In the genomic region with DNA sequence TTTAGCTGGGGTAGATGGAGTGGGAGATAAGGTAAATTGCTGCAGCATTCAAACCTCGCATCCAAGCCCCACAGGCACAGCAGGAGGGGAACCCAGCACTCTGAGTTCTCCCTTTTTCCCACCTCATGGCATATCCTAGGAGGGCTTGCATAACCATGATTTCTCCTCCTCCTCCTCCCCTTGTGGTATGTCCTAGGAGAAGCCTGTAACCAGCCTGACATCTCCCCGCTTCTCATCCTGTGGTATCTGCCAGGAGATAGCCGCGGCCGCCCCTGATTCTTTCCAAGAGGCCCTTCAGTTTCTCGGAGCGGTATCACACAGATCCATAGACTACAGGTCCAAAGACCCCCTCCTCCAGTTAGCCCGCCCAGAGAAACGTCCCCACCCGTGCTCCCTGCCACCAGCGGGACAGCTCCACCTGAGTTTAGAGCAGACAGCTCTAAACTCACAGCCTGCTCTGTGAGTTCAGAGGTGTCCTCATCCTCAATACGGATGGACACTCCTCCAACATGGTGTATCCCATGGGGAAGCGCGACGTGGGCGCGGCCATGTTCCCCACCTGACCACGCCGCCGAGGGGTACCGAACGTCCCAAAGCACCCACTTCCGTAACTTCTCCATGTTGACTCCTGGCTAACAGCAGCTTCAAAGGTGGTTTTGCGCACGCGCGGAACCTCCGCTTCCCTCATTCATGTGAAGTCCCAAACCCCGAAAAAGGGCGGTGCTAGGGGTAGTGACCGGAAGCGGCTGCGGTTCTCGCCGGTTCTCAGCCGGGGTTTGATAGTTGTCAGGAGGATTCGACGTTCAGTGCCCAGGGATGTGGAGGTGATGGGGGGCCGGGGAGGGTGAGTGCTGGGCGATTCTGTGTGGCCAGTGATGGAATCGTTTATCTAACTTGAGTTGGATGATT, we compare ENCODE assay signal across 8 cellular contexts. TPM values are rescaled to one million over a fixed set of nuclear protein-coding genes. Genes with fewer than 3 reads are reported as not detected.
DNase-seq lines count a peak whose midpoint lies in the region; ATAC-seq and TF ChIP-seq lines count a peak whose summit lies in the region.

TSS of gene ZNF81 (plus strand) at position 739 of the 909 bp plus-strand sequence. CDS start 9,366 bp downstream, outside the sequence.

- no peaks in the 10 kb centered on the region for H3K9me3 Mint-ChIP-seq in activated T-helper 17 cell treated with anti-CD3 and anti-CD28 coated beads, Interleukin-2, amount 50 U/mL, for 72 hours
- no peaks in the 10 kb centered on the region for H3K9me3 Mint-ChIP-seq in naive thymus-derived CD4-positive, alpha-beta T cell
- H3K9me3 Mint-ChIP-seq in stimulated activated memory B cell treated with anti-CD40 and anti-IgM and Interleukin-4, amounts not matched to agents 10 μg/mL and 1 μg/mL and 100 μg/mL, for 72 hours, result no peaks in the 10 kb centered on the region

- H3K9ac ChIP-seq in fibroblast of lung (ENCODE audit: insufficient read depth, low read length), result peak within 1 kb of the TSS; percentile 58

- H3K27me3 Mint-ChIP-seq in activated T-helper 17 cell treated with anti-CD3 and anti-CD28 coated beads, Interleukin-2, amount 50 U/mL, for 72 hours, result no peaks in the 10 kb centered on the region
- no peaks in the 10 kb centered on the region for H3K27me3 Mint-ChIP-seq in naive thymus-derived CD4-positive, alpha-beta T cell
- no peaks in the 10 kb centered on the region for H3K27me3 Mint-ChIP-seq in stimulated activated memory B cell treated with anti-CD40 and anti-IgM and Interleukin-4, amounts not matched to agents 10 μg/mL and 1 μg/mL and 100 μg/mL, for 72 hours

- H3K27ac ChIP-seq in fibroblast of lung (ENCODE audit: insufficient read depth, low read length), result peak within 1 kb of the TSS; percentile 69
- peak within 1 kb of the TSS; percentile 79 for H3K27ac ChIP-seq in naive thymus-derived CD4-positive, alpha-beta T cell (ENCODE audit: low read depth, low read length)

- no peaks in the 10 kb centered on the region for H3K9me3 ChIP-seq in fibroblast of lung (ENCODE audit: control insufficient read depth, insufficient read depth, low read depth, low read length)
- H3K9me3 ChIP-seq in naive thymus-derived CD4-positive, alpha-beta T cell (ENCODE audit: control insufficient read depth in 2 of 3, low read length in 3 of 3), result no peaks in the 10 kb centered on the region

- peak within 1 kb of the TSS; percentile 100 for H3K27ac Mint-ChIP-seq in activated T-helper 17 cell treated with anti-CD3 and anti-CD28 coated beads, Interleukin-2, amount 50 U/mL, for 72 hours
- peak within 1 kb of the TSS; percentile 94 to 99 (median 97) for H3K27ac Mint-ChIP-seq in naive thymus-derived CD4-positive, alpha-beta T cell
- peak within 1 kb of the TSS; percentile 100 for H3K27ac Mint-ChIP-seq in stimulated activated memory B cell treated with anti-CD40 and anti-IgM and Interleukin-4, amounts not matched to agents 10 μg/mL and 1 μg/mL and 100 μg/mL, for 72 hours

- TF ChIP-seq CTCF in LNCaP clone FGC (IDR thresholded peaks at IDR 0.05; ENCODE audit: control insufficient read depth, extremely low read depth, insufficient read depth) (no peak), fibroblast of lung (conservative IDR thresholded peaks at IDR 0.05 in 1 of 2, IDR thresholded peaks at IDR 0.05 in 1 of 2; ENCODE audit: low read depth in 1 of 2, low read length in 2 of 2) (no peak)

- DNase-seq in EL, result peak; percentile 95
- peak; percentile 97 for DNase-seq in H4 (ENCODE audit: low spot score)
- peak; percentile 91 for DNase-seq in LNCaP clone FGC (ENCODE audit: low read depth)
- peak; percentile 96 for DNase-seq in RPMI8226
- peak; percentile 94 to 96 for DNase-seq in fibroblast of lung (ENCODE audit: low read depth in 2 of 2)
- DNase-seq in naive thymus-derived CD4-positive, alpha-beta T cell, result peak; percentile 73 to 91 (median 83)

- H3K4me3 ChIP-seq in LNCaP clone FGC (ENCODE audit: low read depth, low read length) (peak within 1 kb of the TSS; percentile 53), fibroblast of lung (replicated peaks in 1 of 4; ENCODE audit: control extremely low read depth in 1 of 4, insufficient read depth in 1 of 4, low read depth in 3 of 4, low read length in 4 of 4) (peak within 1 kb of the TSS; percentile 54 to 88 (median 64))
- peak within 1 kb of the TSS; percentile 67 for H3K4me3 ChIP-seq in naive thymus-derived CD4-positive, alpha-beta T cell (ENCODE audit: low read length)

- H3K4me1 Mint-ChIP-seq in activated T-helper 17 cell treated with anti-CD3 and anti-CD28 coated beads, Interleukin-2, amount 50 U/mL, for 72 hours, result no peaks in the 10 kb centered on the region
- peaks cover 1 to 36% (median 26%) of the 10 kb centered on the region in 7 donors for H3K4me1 Mint-ChIP-seq in naive thymus-derived CD4-positive, alpha-beta T cell
- H3K4me1 Mint-ChIP-seq in stimulated activated memory B cell treated with anti-CD40 and anti-IgM and Interleukin-4, amounts not matched to agents 10 μg/mL and 1 μg/mL and 100 μg/mL, for 72 hours, result peaks cover 17% of the 10 kb centered on the region

- H3K27me3 ChIP-seq in fibroblast of lung (ENCODE audit: control insufficient read depth, insufficient read depth, low read length), result no peaks in the 10 kb centered on the region
- no peaks in the 10 kb centered on the region for H3K27me3 ChIP-seq in naive thymus-derived CD4-positive, alpha-beta T cell (ENCODE audit: control insufficient read depth in 2 of 2, insufficient read depth in 2 of 2, low read length in 2 of 2)

- no peaks in the 10 kb centered on the region for H3K36me3 Mint-ChIP-seq in activated T-helper 17 cell treated with anti-CD3 and anti-CD28 coated beads, Interleukin-2, amount 50 U/mL, for 72 hours (ENCODE audit: low read depth)
- peaks cover 0 to under 1% (median 0%) of the 10 kb centered on the region in 5 donors for H3K36me3 Mint-ChIP-seq in naive thymus-derived CD4-positive, alpha-beta T cell
- peaks cover under 1% of the 10 kb centered on the region for H3K36me3 Mint-ChIP-seq in stimulated activated memory B cell treated with anti-CD40 and anti-IgM and Interleukin-4, amounts not matched to agents 10 μg/mL and 1 μg/mL and 100 μg/mL, for 72 hours

- H3K79me2 ChIP-seq in fibroblast of lung (ENCODE audit: control insufficient read depth, insufficient read depth, low read length), result peaks cover 2% of the 10 kb centered on the region

- peak within 1 kb of the TSS; percentile 85 for H2AFZ ChIP-seq in fibroblast of lung (ENCODE audit: low read length)

- intact Hi-C loops in naive thymus-derived CD4-positive, alpha-beta T cell (cut with micrococcal nuclease), result loop anchor here (1.0 to 10.0 kb wide), 16 partner anchors 118 to 1356 kb away; partner anchors contain the start of genes ARAF (in 2 of the 2), ZNF41 (in 2 of the 2), CDK16 (in 1 of the 2) and ELK1 (in 1 of the 2)

- peak within 1 kb of the TSS; percentile 79 for H3K4me2 ChIP-seq in fibroblast of lung (ENCODE audit: extremely low read depth, insufficient read depth, low read length)

- no peaks in the 10 kb centered on the region for H3K36me3 ChIP-seq in fibroblast of lung (ENCODE audit: control insufficient read depth, insufficient read depth, low read length)
- no peaks in the 10 kb centered on the region for H3K36me3 ChIP-seq in naive thymus-derived CD4-positive, alpha-beta T cell (ENCODE audit: control insufficient read depth in 2 of 3, insufficient read depth in 3 of 3, low read length in 3 of 3)

- peak; percentile 93 for ATAC-seq in activated T-helper 17 cell treated with anti-CD3 and anti-CD28 coated beads, Interleukin-2, amount 50 U/mL, for 72 hours (replicated peaks)
- peak; percentile 96 for ATAC-seq in naive thymus-derived CD4-positive, alpha-beta T cell
- ATAC-seq in stimulated activated memory B cell treated with anti-CD40 and anti-IgM and Interleukin-4, amounts not matched to agents 10 μg/mL and 1 μg/mL and 100 μg/mL, for 72 hours, result peak; percentile 99

- H4K20me1 ChIP-seq in fibroblast of lung (ENCODE audit: control insufficient read depth, extremely low read depth, insufficient read depth, low read length), result no peaks in the 10 kb centered on the region

- H3K4me3 Mint-ChIP-seq in activated T-helper 17 cell treated with anti-CD3 and anti-CD28 coated beads, Interleukin-2, amount 50 U/mL, for 72 hours, result peak within 1 kb of the TSS; percentile 99
- peak within 1 kb of the TSS; percentile 96 to 99 (median 98) for H3K4me3 Mint-ChIP-seq in naive thymus-derived CD4-positive, alpha-beta T cell
- H3K4me3 Mint-ChIP-seq in stimulated activated memory B cell treated with anti-CD40 and anti-IgM and Interleukin-4, amounts not matched to agents 10 μg/mL and 1 μg/mL and 100 μg/mL, for 72 hours, result peak within 1 kb of the TSS; percentile 100

- POLR2A ChIA-PET in naive thymus-derived CD4-positive, alpha-beta T cell (lab: Charles Lee), result interaction anchor here (0.6 to 2.8 kb wide), 5 partner anchors 16 to 352 kb away, joined by 3 to 13 read pairs (median 3); no protein-coding TSS in a partner anchor

- CTCF ChIA-PET in naive thymus-derived CD4-positive, alpha-beta T cell (lab: Charles Lee), result interaction anchor here (1.4 kb wide), 1 partner anchor 191 kb away, joined by 3 read pairs; no protein-coding TSS in a partner anchor

- H3K4me1 ChIP-seq in fibroblast of lung (ENCODE audit: control insufficient read depth, extremely low read depth, insufficient read depth, low read length), result no peaks in the 10 kb centered on the region
- peaks cover 4 to 6% of the 10 kb centered on the region in 2 donors for H3K4me1 ChIP-seq in naive thymus-derived CD4-positive, alpha-beta T cell (ENCODE audit: control insufficient read depth in 2 of 2, insufficient read depth in 2 of 2, low read length in 2 of 2)

RNA-seq across cellular contexts. Expression of gene ZNF81, which starts in this region (rescaled TPM):
- total RNA-seq in H4 (2014; rRNA removed; shearing (Covaris generic)), result 1.5 and 2.3 TPM in 2 replicates
- 1 to 10 TPM; 6.4 to 7.8 TPM for total RNA-seq in activated T-helper 17 cell treated with anti-CD3 and anti-CD28 coated beads, Interleukin-2, amount 50 U/mL, for 72 hours
- 5.4 and 5.6 TPM in 2 replicates for total RNA-seq in fibroblast of lung
- polyA plus RNA-seq in fibroblast of lung, result 2.5 and 3.5 TPM in 2 replicates
- polyA plus RNA-seq in fibroblast of lung (2012), result 1.9 and 2.2 TPM in 2 replicates
- polyA minus RNA-seq in fibroblast of lung (ENCODE audit: low replicate concordance), result 3.9 and 5.6 TPM in 2 replicates
- total RNA-seq in naive thymus-derived CD4-positive, alpha-beta T cell, result 10 to 100 TPM; 11.0 to 14.7 (median 11.7) TPM
- polyA plus RNA-seq in naive thymus-derived CD4-positive, alpha-beta T cell, result 1 to 10 TPM; 2.1 to 2.6 TPM

Comparison
In these comparisons a context has a peak if more than half of its experiments do, and no peak if none do; other contexts are left out.
1. Peak in every context shown above with its lines: DNase-seq, ATAC-seq, H3K4me3 ChIP-seq and H3K27ac ChIP-seq.